In genomic region chr16:67317853-67318252, GRCh38 we compare ENCODE assay signal across 30 cellular contexts. TPM values are rescaled to one million over a fixed set of nuclear protein-coding genes. Genes with fewer than 3 reads are reported as not detected.
"Had no signal": no experiment of that assay in that cellular context is flagged by ENCODE, and none has a peak within 500 bp of the region (broad histone marks: within the 10 kb centered on the region; RNA-seq: fewer than 3 reads in every experiment).

No MANE protein-coding gene starts in this region.

- H3K27ac Mint-ChIP-seq: stimulated activated effector memory CD8-positive, alpha-beta T cell treated with anti-CD3 and anti-CD28 coated beads, Interleukin-12 subunit alpha, Interleukin-12 subunit beta, amount 100 ng/mL, for 72 hours; stimulated activated memory B cell treated with anti-CD40 and anti-IgM and Interleukin-4, amounts not matched to agents 10 μg/mL and 1 μg/mL and 100 μg/mL, for 72 hours; stimulated activated naive B cell treated with anti-CD40 and anti-IgM and Interleukin-4, amounts not matched to agents 10 μg/mL and 1 μg/mL and 100 μg/mL, for 72 hours; stimulated activated naive CD8-positive, alpha-beta T cell treated with anti-CD3 and anti-CD28 coated beads, Interleukin-15, amount 100 ng/mL, for 72 hours; stimulated activated naive CD8-positive, alpha-beta T cell treated with anti-CD3 and anti-CD28 coated beads, Interleukin-15, Interleukin-2, amounts not matched to agents 100 ng/mL and 50 ng/mL, for 24 hours; type B pancreatic cell had no signal

- H3K9me3 ChIP-seq: stomach, suprapubic skin, testis, thoracic aorta, thyroid gland, tibial artery, tibial nerve, transverse colon, upper lobe of left lung, upper lobe of right lung, uterus, vagina had no signal

- ATAC-seq: stimulated activated effector memory CD8-positive, alpha-beta T cell treated with anti-CD3 and anti-CD28 coated beads, Interleukin-12 subunit alpha, Interleukin-12 subunit beta, amount 100 ng/mL, for 72 hours; stimulated activated memory B cell treated with anti-CD40 and anti-IgM and Interleukin-4, amounts not matched to agents 10 μg/mL and 1 μg/mL and 100 μg/mL, for 72 hours; stimulated activated naive B cell treated with anti-CD40 and anti-IgM and Interleukin-4, amounts not matched to agents 10 μg/mL and 1 μg/mL and 100 μg/mL, for 72 hours; stimulated activated naive CD8-positive, alpha-beta T cell treated with anti-CD3 and anti-CD28 coated beads, Interleukin-15, amount 100 ng/mL, for 72 hours; stimulated activated naive CD8-positive, alpha-beta T cell treated with anti-CD3 and anti-CD28 coated beads, Interleukin-15, Interleukin-2, amounts not matched to agents 100 U/mL and 50 U/mL, for 24 hours; upper lobe of right lung had no signal

- H3K36me3 ChIP-seq: stomach, suprapubic skin, thoracic aorta, thyroid gland, tibial artery, tibial nerve, transverse colon, upper lobe of left lung, upper lobe of right lung, uterus, vagina had no signal

- H3K27me3 ChIP-seq: testis, thyroid gland, upper lobe of left lung, uterus, vagina had no signal

- H3K4me3 Mint-ChIP-seq: stimulated activated effector memory CD8-positive, alpha-beta T cell treated with anti-CD3 and anti-CD28 coated beads, Interleukin-12 subunit alpha, Interleukin-12 subunit beta, amount 100 ng/mL, for 72 hours; stimulated activated memory B cell treated with anti-CD40 and anti-IgM and Interleukin-4, amounts not matched to agents 10 μg/mL and 1 μg/mL and 100 μg/mL, for 72 hours; stimulated activated naive B cell treated with anti-CD40 and anti-IgM and Interleukin-4, amounts not matched to agents 10 μg/mL and 1 μg/mL and 100 μg/mL, for 72 hours; stimulated activated naive CD8-positive, alpha-beta T cell treated with anti-CD3 and anti-CD28 coated beads, Interleukin-15, amount 100 ng/mL, for 72 hours; stimulated activated naive CD8-positive, alpha-beta T cell treated with anti-CD3 and anti-CD28 coated beads, Interleukin-15, Interleukin-2, amounts not matched to agents 100 ng/mL and 50 ng/mL, for 24 hours; type B pancreatic cell had no signal

- H3K4me3 ChIP-seq: stomach, suprapubic skin, testis, thoracic aorta, thyroid gland, tibial artery, tibial nerve, transverse colon, upper lobe of left lung, upper lobe of right lung, uterus, vagina had no signal

- H3K36me3 Mint-ChIP-seq: stimulated activated effector memory CD8-positive, alpha-beta T cell treated with anti-CD3 and anti-CD28 coated beads, Interleukin-12 subunit alpha, Interleukin-12 subunit beta, amount 100 ng/mL, for 72 hours; stimulated activated memory B cell treated with anti-CD40 and anti-IgM and Interleukin-4, amounts not matched to agents 10 μg/mL and 1 μg/mL and 100 μg/mL, for 72 hours; stimulated activated naive B cell treated with anti-CD40 and anti-IgM and Interleukin-4, amounts not matched to agents 10 μg/mL and 1 μg/mL and 100 μg/mL, for 72 hours; type B pancreatic cell had no signal

- DNase-seq: stimulated activated CD4-positive, alpha-beta T cell treated with anti-CD3 and anti-CD28 coated beads, Interleukin-2, amount 100 ng/mL, for 48 hours; stimulated activated CD4-positive, alpha-beta T cell treated with anti-CD3 and anti-CD28 coated beads, Interleukin-4, amount 100 ng/mL, for 1 hour; stimulated activated CD4-positive, alpha-beta T cell treated with anti-CD3 and anti-CD28 coated beads, Interleukin-4, amount 100 ng/mL, for 24 hours; stimulated activated CD4-positive, alpha-beta T cell treated with anti-CD3 and anti-CD28 coated beads, Interleukin-4, amount 100 ng/mL, for 4 hours; stimulated activated CD8-positive, alpha-beta memory T cell treated with anti-CD3 and anti-CD28 coated beads, Interleukin-4, amount 100 ng/mL, for 48 hours; stimulated activated naive B cell treated with anti-CD40 and anti-IgM and Interleukin-4, amounts not matched to agents 10 μg/mL and 1 μg/mL and 100 μg/mL, for 72 hours; stimulated activated naive CD4-positive, alpha-beta T cell; stimulated activated naive CD4-positive, alpha-beta T cell treated with Interleukin-2 at 50 U/mL for 16 hours; stimulated activated naive CD8-positive, alpha-beta T cell treated with anti-CD3 and anti-CD28 coated beads, Interleukin-15, amount 100 ng/mL, for 72 hours; stimulated activated naive CD8-positive, alpha-beta T cell treated with anti-CD3 and anti-CD28 coated beads, Interleukin-15, Interleukin-2, amounts not matched to agents 100 U/mL and 50 U/mL, for 24 hours; stomach; substantia nigra; testis; thyroid gland; transverse colon; trophoblast cell; upper lobe of left lung; upper lobe of right lung; uterus had no signal

- H3K4me1 Mint-ChIP-seq: stimulated activated memory B cell treated with anti-CD40 and anti-IgM and Interleukin-4, amounts not matched to agents 10 μg/mL and 1 μg/mL and 100 μg/mL, for 72 hours; stimulated activated naive B cell treated with anti-CD40 and anti-IgM and Interleukin-4, amounts not matched to agents 10 μg/mL and 1 μg/mL and 100 μg/mL, for 72 hours had no signal

- H3K27me3 Mint-ChIP-seq: stimulated activated naive B cell treated with anti-CD40 and anti-IgM and Interleukin-4, amounts not matched to agents 10 μg/mL and 1 μg/mL and 100 μg/mL, for 72 hours had no signal

- FAIRE-seq: urothelium cell line had no signal

- H3K27ac ChIP-seq: suprapubic skin, testis, thoracic aorta, thyroid gland, tibial artery, tibial nerve, transverse colon, upper lobe of left lung, upper lobe of right lung, uterus, vagina had no signal

- H3K4me1 ChIP-seq: stomach, suprapubic skin, testis, thyroid gland, tibial artery, tibial nerve, transverse colon, uterus, vagina had no signal

- H3K9me3 Mint-ChIP-seq: stimulated activated effector memory CD8-positive, alpha-beta T cell treated with anti-CD3 and anti-CD28 coated beads, Interleukin-12 subunit alpha, Interleukin-12 subunit beta, amount 100 ng/mL, for 72 hours; stimulated activated memory B cell treated with anti-CD40 and anti-IgM and Interleukin-4, amounts not matched to agents 10 μg/mL and 1 μg/mL and 100 μg/mL, for 72 hours; stimulated activated naive B cell treated with anti-CD40 and anti-IgM and Interleukin-4, amounts not matched to agents 10 μg/mL and 1 μg/mL and 100 μg/mL, for 72 hours; stimulated activated naive CD8-positive, alpha-beta T cell treated with anti-CD3 and anti-CD28 coated beads, Interleukin-15, amount 100 ng/mL, for 72 hours; stimulated activated naive CD8-positive, alpha-beta T cell treated with anti-CD3 and anti-CD28 coated beads, Interleukin-15, Interleukin-2, amounts not matched to agents 100 ng/mL and 50 ng/mL, for 24 hours; type B pancreatic cell had no signal

RNA-seq across cellular contexts. Expression of gene KCTD19, which starts 8.7 kb away (rescaled TPM):
- total RNA-seq: thoracic aorta, transverse colon, ureter, vagina had no signal

RNA-seq across cellular contexts. Expression of gene LRRC36, which starts 8.8 kb away (rescaled TPM):
- total RNA-seq: thoracic aorta, ureter, vagina had no signal
